ENCODE assay signal across 20 cellular contexts in genomic region chr2:30338475-30338874, GRCh38.
DNase-seq lines count a peak whose midpoint lies in the region; ATAC-seq and TF ChIP-seq lines count a peak whose summit lies in the region.
"Had no signal": no experiment of that assay in that cellular context is flagged by ENCODE, and none has a peak within 500 bp of the region (broad histone marks: within the 10 kb centered on the region; RNA-seq: fewer than 3 reads in every experiment).

No MANE protein-coding gene starts in this region.

- 73 to 81% methylated on average over 3 of the region's 3 CpGs for WGBS in body of pancreas, 2 donors

- H3F3A ChIP-seq in DOHH2 (ENCODE audit: control insufficient read depth, insufficient read depth): peaks cover 7% of the 10 kb centered on the region

- H4K20me1 ChIP-seq in DOHH2 (ENCODE audit: control insufficient read depth, insufficient read depth, low read depth, low read length): no peaks in the 10 kb centered on the region

- H3K9me3 Mint-ChIP-seq in activated CD4-positive, alpha-beta T cell treated with anti-CD3 and anti-CD28 coated beads, Interleukin-2, amount 10 ng/mL, durations not matched to agents 24 days and 14 days: peaks cover 15% of the 10 kb centered on the region
- peaks cover 11% of the 10 kb centered on the region for H3K9me3 Mint-ChIP-seq in activated CD8-positive, alpha-beta T cell treated with anti-CD3 and anti-CD28 coated beads, Interleukin-2, amount 10 ng/mL, durations not matched to agents 7 days and 5 days (ENCODE audit: insufficient read depth)
- peaks cover 0 to 16% (median 6%) of the 10 kb centered on the region in 9 donors for H3K9me3 Mint-ChIP-seq in naive thymus-derived CD8-positive, alpha-beta T cell

- peak overlapping the region; percentile 94 for H3K27ac Mint-ChIP-seq in activated CD4-positive, alpha-beta T cell treated with anti-CD3 and anti-CD28 coated beads, Interleukin-2, amount 10 ng/mL, durations not matched to agents 24 days and 14 days
- H3K27ac Mint-ChIP-seq in activated CD8-positive, alpha-beta T cell treated with anti-CD3 and anti-CD28 coated beads, Interleukin-2, amount 10 ng/mL, durations not matched to agents 7 days and 5 days: peak overlapping the region; percentile 97
- peak overlapping the region; percentile 94 to 100 (median 98) for H3K27ac Mint-ChIP-seq in naive thymus-derived CD8-positive, alpha-beta T cell
- H3K27ac Mint-ChIP-seq: nephron had no signal

- peaks cover 16% of the 10 kb centered on the region for H3K36me3 Mint-ChIP-seq in activated CD4-positive, alpha-beta T cell treated with anti-CD3 and anti-CD28 coated beads, Interleukin-2, amount 10 ng/mL, durations not matched to agents 24 days and 14 days (ENCODE audit: low read depth)
- peaks cover 11% of the 10 kb centered on the region for H3K36me3 Mint-ChIP-seq in activated CD8-positive, alpha-beta T cell treated with anti-CD3 and anti-CD28 coated beads, Interleukin-2, amount 10 ng/mL, durations not matched to agents 7 days and 5 days (ENCODE audit: low read depth)
- peaks cover 0 to 14% (median 0%) of the 10 kb centered on the region in 3 donors for H3K36me3 Mint-ChIP-seq in naive thymus-derived CD8-positive, alpha-beta T cell

- H3K4me3 Mint-ChIP-seq in activated CD4-positive, alpha-beta T cell treated with anti-CD3 and anti-CD28 coated beads, Interleukin-2, amount 10 ng/mL, durations not matched to agents 24 days and 14 days: peak overlapping the region; percentile 68
- no peak overlapping the region for H3K4me3 Mint-ChIP-seq in activated CD8-positive, alpha-beta T cell treated with anti-CD3 and anti-CD28 coated beads, Interleukin-2, amount 10 ng/mL, durations not matched to agents 7 days and 5 days
- H3K4me3 Mint-ChIP-seq in naive thymus-derived CD8-positive, alpha-beta T cell: peak overlapping the region in 6 of 10 donors; percentile 31 to 92 (median 88)
- H3K4me3 Mint-ChIP-seq: nephron had no signal

- no peak for DNase-seq in activated CD4-positive, alpha-beta T cell treated with anti-CD3 and anti-CD28 coated beads, Interleukin-2, amount 10 ng/mL, durations not matched to agents 24 days and 14 days
- DNase-seq in activated CD4-positive, alpha-beta T cell treated with anti-CD3 and anti-CD28 coated beads, Interleukin-2, amount 50 U/mL, for 48 hours: no peak
- DNase-seq in activated CD8-positive, alpha-beta T cell treated with anti-CD3 and anti-CD28 coated beads, Interleukin-2, amount 10 ng/mL, durations not matched to agents 7 days and 5 days: no peak
- no peak for DNase-seq in naive thymus-derived CD8-positive, alpha-beta T cell
- DNase-seq in NCI-H146 (lab: John Stamatoyannopoulos, UW) (no peak), body of pancreas (no peak)
- DNase-seq in central memory CD4-positive, alpha-beta T cell: no peak
- DNase-seq: activated gamma-delta T cell treated with Interleukin-2 at 50 U/mL for 16 hours; C1 segment of cervical spinal cord; colonic mucosa; heart right ventricle; lower lobe of right lung; NCI-H1694 treated with DMSO at 0.1 percent for 48 hours; NCI-H345; psoas muscle; small intestine; stimulated activated CD4-positive, alpha-beta T cell treated with anti-CD3 and anti-CD28 coated beads, Interleukin-4, amount 100 ng/mL, for 4 hours; testis had no signal

- no peak overlapping the region for H3K27ac ChIP-seq in DOHH2 (ENCODE audit: low read depth, low read length)
- H3K27ac ChIP-seq in body of pancreas: no peak overlapping the region
- H3K27ac ChIP-seq: colonic mucosa, lower lobe of right lung, psoas muscle, testis had no signal

- no peak for ATAC-seq in activated CD8-positive, alpha-beta T cell treated with anti-CD3 and anti-CD28 coated beads, Interleukin-2, amount 10 ng/mL, durations not matched to agents 7 days and 5 days
- no peak for ATAC-seq in naive thymus-derived CD8-positive, alpha-beta T cell
- ATAC-seq in body of pancreas: no peak
- ATAC-seq: heart right ventricle, lower lobe of right lung, psoas muscle had no signal

- H3K9me3 ChIP-seq in DOHH2 (ENCODE audit: control insufficient read depth, insufficient read depth, low read length) (no peaks in the 10 kb centered on the region), body of pancreas (no peaks in the 10 kb centered on the region)
- H3K9me3 ChIP-seq: colonic mucosa, psoas muscle, testis had no signal

- CTCF ChIA-PET in activated CD8-positive, alpha-beta T cell treated with anti-CD3 and anti-CD28 coated beads, Interleukin-2, amount 10 ng/mL, durations not matched to agents 7 days and 5 days (lab: Charles Lee): interaction anchor here (2.6 to 5.1 kb wide), 2 partner anchors 24 to 173 kb away, joined by 9 to 23 read pairs; no protein-coding TSS in a partner anchor

- TF ChIP-seq POLR2A in body of pancreas (IDR thresholded peaks at IDR 0.05): no peak

- peaks cover 65% of the 10 kb centered on the region for H3K4me1 Mint-ChIP-seq in activated CD4-positive, alpha-beta T cell treated with anti-CD3 and anti-CD28 coated beads, Interleukin-2, amount 10 ng/mL, durations not matched to agents 24 days and 14 days
- peaks cover 57% of the 10 kb centered on the region for H3K4me1 Mint-ChIP-seq in activated CD8-positive, alpha-beta T cell treated with anti-CD3 and anti-CD28 coated beads, Interleukin-2, amount 10 ng/mL, durations not matched to agents 7 days and 5 days (ENCODE audit: low read depth)
- peaks cover 57 to 80% (median 74%) of the 10 kb centered on the region in 4 donors for H3K4me1 Mint-ChIP-seq in naive thymus-derived CD8-positive, alpha-beta T cell

- no peak overlapping the region for H3K4me3 ChIP-seq in DOHH2 (ENCODE audit: low read length)
- no peak overlapping the region for H3K4me3 ChIP-seq in body of pancreas
- H3K4me3 ChIP-seq: colonic mucosa, heart right ventricle, lower lobe of right lung, psoas muscle, testis had no signal

- peak overlapping the region; percentile 78; the same call in 1 of the 2 replicates for H3K4me2 ChIP-seq in DOHH2 (ENCODE audit: low read length)

- H3K4me1 ChIP-seq in DOHH2 (ENCODE audit: control insufficient read depth, low read length): peaks cover 55% of the 10 kb centered on the region
- H3K4me1 ChIP-seq in body of pancreas: no peaks in the 10 kb centered on the region
- H3K4me1 ChIP-seq: psoas muscle, testis had no signal

- H3K9me2 ChIP-seq in DOHH2 (replicated peaks; ENCODE audit: control insufficient read depth, low read length): no peaks in the 10 kb centered on the region

- POLR2A ChIA-PET in activated CD8-positive, alpha-beta T cell treated with anti-CD3 and anti-CD28 coated beads, Interleukin-2, amount 10 ng/mL, durations not matched to agents 7 days and 5 days (lab: Charles Lee): no interaction called here
- POLR2A ChIA-PET in naive thymus-derived CD8-positive, alpha-beta T cell (lab: Charles Lee): interaction anchor here (1.0 to 6.5 kb wide), 6 partner anchors 22 to 129 kb away, joined by 3 to 211 read pairs (median 23); partner anchors contain the start of gene LBH

- H3K79me2 ChIP-seq in DOHH2 (ENCODE audit: control insufficient read depth, low read length): no peaks in the 10 kb centered on the region

- no peaks in the 10 kb centered on the region for H3K27me3 Mint-ChIP-seq in activated CD4-positive, alpha-beta T cell treated with anti-CD3 and anti-CD28 coated beads, Interleukin-2, amount 10 ng/mL, durations not matched to agents 24 days and 14 days
- no peaks in the 10 kb centered on the region for H3K27me3 Mint-ChIP-seq in activated CD8-positive, alpha-beta T cell treated with anti-CD3 and anti-CD28 coated beads, Interleukin-2, amount 10 ng/mL, durations not matched to agents 7 days and 5 days (ENCODE audit: low read depth)
- no peaks in the 10 kb centered on the region for H3K27me3 Mint-ChIP-seq in naive thymus-derived CD8-positive, alpha-beta T cell

- H3K36me3 ChIP-seq in DOHH2 (ENCODE audit: control insufficient read depth, low read length) (no peaks in the 10 kb centered on the region), body of pancreas (replicated peaks in 1 of 2; ENCODE audit: insufficient read depth in 1 of 2, low read depth in 2 of 2) (no peaks in the 10 kb centered on the region)
- H3K36me3 ChIP-seq: colonic mucosa, heart right ventricle, lower lobe of right lung had no signal

- H3K27me3 ChIP-seq in DOHH2 (ENCODE audit: control insufficient read depth, low read length) (no peaks in the 10 kb centered on the region), body of pancreas (no peaks in the 10 kb centered on the region)
- H3K27me3 ChIP-seq: colonic mucosa, heart right ventricle, testis had no signal

- intact Hi-C loops in activated CD4-positive, alpha-beta T cell treated with anti-CD3 and anti-CD28 coated beads, Interleukin-2, amount 10 ng/mL, durations not matched to agents 24 days and 14 days (cut with micrococcal nuclease): loop anchor here (5.0 to 10.0 kb wide), 4 partner anchors 191 to 984 kb away; partner anchors contain the start of gene YPEL5
- intact Hi-C loops in body of pancreas (cut with DNase I): no loop called here

- no peak for TF ChIP-seq CTCF in DOHH2 (IDR thresholded peaks at IDR 0.05; ENCODE audit: low read depth, low read length, poor library complexity, severe bottlenecking)
- TF ChIP-seq CTCF in body of pancreas (IDR thresholded peaks at IDR 0.05): no peak
